ENCODE assay signal across 17 cellular contexts in the genomic region with DNA sequence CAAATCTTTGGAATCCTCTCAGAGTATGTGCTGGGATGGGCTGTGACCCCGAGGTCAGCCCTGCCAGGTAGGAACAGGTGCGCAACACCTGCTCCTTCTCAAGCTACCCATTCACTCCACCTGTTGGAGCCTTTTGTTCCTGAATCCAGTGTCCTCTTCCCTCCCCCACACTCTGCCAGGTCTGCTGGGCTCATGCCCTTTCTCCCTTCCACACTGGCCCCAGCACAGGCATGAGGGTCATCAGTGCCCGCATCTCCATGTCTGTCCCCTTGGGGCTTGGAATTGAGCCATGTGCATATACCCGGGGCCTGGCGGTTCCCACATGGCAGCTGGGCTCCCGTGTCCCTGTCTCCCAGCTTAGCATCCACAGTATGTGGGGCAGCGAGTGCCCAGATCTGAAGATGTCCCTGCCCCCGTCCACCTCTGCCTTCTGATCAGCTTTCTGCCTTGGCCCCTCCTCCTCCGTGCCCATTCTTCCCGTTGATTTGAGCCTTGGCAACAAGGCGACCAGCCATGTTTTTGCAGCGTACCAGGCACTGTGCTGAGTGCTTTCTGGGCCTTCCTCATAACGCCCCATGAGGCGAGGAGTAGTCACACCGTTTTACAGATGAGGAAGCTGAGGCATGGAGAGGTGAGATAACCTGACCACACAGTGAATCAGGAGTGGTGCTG.
DNase-seq lines count a peak whose midpoint lies in the region; TF ChIP-seq lines count a peak whose summit lies in the region.
"Had no signal": no experiment of that assay in that cellular context is flagged by ENCODE, and none has a peak within 500 bp of the region (broad histone marks: within the 10 kb centered on the region; RNA-seq: fewer than 3 reads in every experiment).

No MANE protein-coding gene starts in this region.

- DNase-seq in H7 (peak; percentile 58), NCI-H146 treated with DMSO at 0.1 percent for 48 hours (lab: John Stamatoyannopoulos, UW; ENCODE audit: unreplicated experiment) (peak; percentile 86), SK-N-SH (peak; percentile 85), osteoblast (ENCODE audit: insufficient read length, low spot score, missing footprints) (peak; percentile 57), NCI-H526 treated with DMSO at 0.1 percent for 48 hours (lab: John Stamatoyannopoulos, UW) (no peak), globus pallidus (ENCODE audit: low spot score) (no peak), HPDE6-E6E7 (ENCODE audit: extremely low spot score) (no peak)
- DNase-seq: activated naive CD8-positive, alpha-beta T cell treated with anti-CD3 and anti-CD28 coated beads, Interleukin-2, amount 10 ng/mL, durations not matched to agents 7 days and 5 days; Calu3; GF-D8; GOT3; ovary; stimulated activated naive B cell treated with anti-CD40 and anti-IgM and Interleukin-4, amounts not matched to agents 10 μg/mL and 1 μg/mL and 100 μg/mL, for 72 hours; T-helper 9 cell; tibial artery had no signal

- H3K9ac ChIP-seq in SK-N-SH, result no peak overlapping the region

- H3K9me3 ChIP-seq in SK-N-SH (no peaks in the 10 kb centered on the region), osteoblast (ENCODE audit: low read depth, low read length) (no peaks in the 10 kb centered on the region)
- H3K9me3 ChIP-seq: ovary, Peyer's patch, tibial artery had no signal

- H3F3A ChIP-seq in SK-N-SH (replicated peaks; ENCODE audit: insufficient read depth), result no peaks in the 10 kb centered on the region

- H3K27me3 ChIP-seq in H7 (ENCODE audit: control insufficient read depth, insufficient read depth, low read length) (no peaks in the 10 kb centered on the region), SK-N-SH (ENCODE audit: insufficient read depth) (no peaks in the 10 kb centered on the region), osteoblast (ENCODE audit: insufficient read depth, low read length) (no peaks in the 10 kb centered on the region)
- H3K27me3 ChIP-seq: ovary, Peyer's patch, tibial artery had no signal

- no peak overlapping the region for H3K4me3 ChIP-seq in H7 (ENCODE audit: insufficient read depth, low read depth, low read length)
- H3K4me3 ChIP-seq in SK-N-SH (ENCODE audit: low read depth in 2 of 2, low read length in 1 of 2), result no peak overlapping the region
- no peak overlapping the region for H3K4me3 ChIP-seq in osteoblast (ENCODE audit: insufficient read depth, low read length)
- H3K4me3 ChIP-seq: coronary artery, ovary, Peyer's patch, tibial artery had no signal

- no peaks in the 10 kb centered on the region; the same call in 1 of the 2 replicates for H3K36me3 ChIP-seq in H7 (replicated peaks; ENCODE audit: control insufficient read depth, insufficient read depth, low read length)
- H3K36me3 ChIP-seq in SK-N-SH (replicated peaks in 1 of 2; ENCODE audit: control insufficient read depth in 1 of 2, insufficient read depth in 2 of 2, low read length in 1 of 2), result no peaks in the 10 kb centered on the region
- H3K36me3 ChIP-seq in osteoblast (ENCODE audit: insufficient read depth, low read length), result no peaks in the 10 kb centered on the region
- H3K36me3 ChIP-seq: ovary, Peyer's patch, tibial artery had no signal

- TF ChIP-seq RAD21 in SK-N-SH (IDR thresholded peaks at IDR 0.05; ENCODE audit: low read length), result peak; percentile 27; the same call in 1 of the 2 replicates

- TF ChIP-seq EP300 in SK-N-SH (IDR thresholded peaks at IDR 0.05; ENCODE audit: borderline replicate concordance in 1 of 2, low read depth in 1 of 2, low read length in 1 of 2), result peak in 1 of 2 experiments; percentile 91; a peak in 2 of 4 replicates

- WGBS in SK-N-SH (ENCODE audit: low lambda C conversion rate), result 56% methylated on average over 14 of the region's 15 CpGs

- TF ChIP-seq CTCF in SK-N-SH (IDR thresholded peaks at IDR 0.05) (no peak), osteoblast (IDR thresholded peaks at IDR 0.05; ENCODE audit: extremely low read depth, low read depth, low read length) (no peak)

- POLR2A ChIA-PET in SK-N-SH (lab: Yijun Ruan, JAX), result interaction anchor here (0.7 to 1.3 kb wide), 4 partner anchors 14 to 106 kb away, joined by 3 to 5 read pairs (median 3); no protein-coding TSS in a partner anchor

- CTCF ChIA-PET in SK-N-SH (lab: Yijun Ruan, JAX), result interaction anchor here (0.9 to 7.8 kb wide), 9 partner anchors 9 to 114 kb away, joined by 3 to 59 read pairs (median 4); no protein-coding TSS in a partner anchor

- peaks cover 0 to 42% of the 10 kb centered on the region in 2 experiments; a peak in 2 of 4 replicates for H3K4me1 ChIP-seq in SK-N-SH (ENCODE audit: control insufficient read depth in 1 of 2, insufficient read depth in 2 of 2, low read depth in 1 of 2, low read length in 1 of 2)
- H3K4me1 ChIP-seq in osteoblast (ENCODE audit: insufficient read depth, low read length), result no peaks in the 10 kb centered on the region
- H3K4me1 ChIP-seq: tibial artery had no signal

- peak overlapping the region in 1 of 2 experiments; percentile 80; a peak in 2 of 4 replicates for H3K27ac ChIP-seq in SK-N-SH (ENCODE audit: low read depth in 2 of 2, low read length in 1 of 2)
- no peak overlapping the region for H3K27ac ChIP-seq in osteoblast (ENCODE audit: low read depth, low read length)
- H3K27ac ChIP-seq: coronary artery, ovary, Peyer's patch, tibial artery had no signal

- H3K79me2 ChIP-seq in SK-N-SH (ENCODE audit: insufficient read depth) (peaks cover 69% of the 10 kb centered on the region), osteoblast (ENCODE audit: insufficient read depth, low read length) (no peaks in the 10 kb centered on the region)

- peaks cover 26% of the 10 kb centered on the region; the same call in 1 of the 2 replicates for H4K20me1 ChIP-seq in SK-N-SH (ENCODE audit: insufficient read depth)
- H4K20me1 ChIP-seq in osteoblast (ENCODE audit: insufficient read depth, low read length), result peaks cover 4% of the 10 kb centered on the region

- H3K4me2 ChIP-seq in SK-N-SH, result no peak overlapping the region
- no peak overlapping the region for H3K4me2 ChIP-seq in osteoblast (ENCODE audit: insufficient read depth, low read length)

- H2AFZ ChIP-seq in SK-N-SH (ENCODE audit: low read depth) (no peak overlapping the region), osteoblast (ENCODE audit: low read length) (no peak overlapping the region)

- H3K9me2 ChIP-seq in SK-N-SH, result no peaks in the 10 kb centered on the region

TF ChIP-seq in SK-N-SH, 30 proteins besides CTCF, POLR2A, EP300 and RAD21 (continues in another document):
- TF ChIP-seq SMC3 (IDR thresholded peaks at IDR 0.05; ENCODE audit: low read depth, low read length) (peak; percentile 16; the same call in 1 of the 2 replicates), RCOR1 (IDR thresholded peaks at IDR 0.05; ENCODE audit: low read length) (peak; percentile 90), JUND (IDR thresholded peaks at IDR 0.05) (no peak), NRF1 (IDR thresholded peaks at IDR 0.05; ENCODE audit: low read depth, low read length) (no peak), NFIC (IDR thresholded peaks at IDR 0.05; ENCODE audit: borderline replicate concordance) (no peak), EZH2phosphoT487 (IDR thresholded peaks at IDR 0.05; ENCODE audit: borderline replicate concordance, low read depth) (no peak), RFX5 (IDR thresholded peaks at IDR 0.05; ENCODE audit: low read length) (no peak)
- TF ChIP-seq, protein P1, sequence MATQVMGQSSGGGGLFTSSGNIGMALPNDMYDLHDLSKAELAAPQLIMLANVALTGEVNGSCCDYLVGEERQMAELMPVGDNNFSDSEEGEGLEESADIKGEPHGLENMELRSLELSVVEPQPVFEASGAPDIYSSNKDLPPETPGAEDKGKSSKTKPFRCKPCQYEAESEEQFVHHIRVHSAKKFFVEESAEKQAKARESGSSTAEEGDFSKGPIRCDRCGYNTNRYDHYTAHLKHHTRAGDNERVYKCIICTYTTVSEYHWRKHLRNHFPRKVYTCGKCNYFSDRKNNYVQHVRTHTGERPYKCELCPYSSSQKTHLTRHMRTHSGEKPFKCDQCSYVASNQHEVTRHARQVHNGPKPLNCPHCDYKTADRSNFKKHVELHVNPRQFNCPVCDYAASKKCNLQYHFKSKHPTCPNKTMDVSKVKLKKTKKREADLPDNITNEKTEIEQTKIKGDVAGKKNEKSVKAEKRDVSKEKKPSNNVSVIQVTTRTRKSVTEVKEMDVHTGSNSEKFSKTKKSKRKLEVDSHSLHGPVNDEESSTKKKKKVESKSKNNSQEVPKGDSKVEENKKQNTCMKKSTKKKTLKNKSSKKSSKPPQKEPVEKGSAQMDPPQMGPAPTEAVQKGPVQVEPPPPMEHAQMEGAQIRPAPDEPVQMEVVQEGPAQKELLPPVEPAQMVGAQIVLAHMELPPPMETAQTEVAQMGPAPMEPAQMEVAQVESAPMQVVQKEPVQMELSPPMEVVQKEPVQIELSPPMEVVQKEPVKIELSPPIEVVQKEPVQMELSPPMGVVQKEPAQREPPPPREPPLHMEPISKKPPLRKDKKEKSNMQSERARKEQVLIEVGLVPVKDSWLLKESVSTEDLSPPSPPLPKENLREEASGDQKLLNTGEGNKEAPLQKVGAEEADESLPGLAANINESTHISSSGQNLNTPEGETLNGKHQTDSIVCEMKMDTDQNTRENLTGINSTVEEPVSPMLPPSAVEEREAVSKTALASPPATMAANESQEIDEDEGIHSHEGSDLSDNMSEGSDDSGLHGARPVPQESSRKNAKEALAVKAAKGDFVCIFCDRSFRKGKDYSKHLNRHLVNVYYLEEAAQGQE (IDR thresholded peaks at IDR 0.05; ENCODE audit: low read depth, low read length), result no peak
- TF ChIP-seq, protein P2, sequence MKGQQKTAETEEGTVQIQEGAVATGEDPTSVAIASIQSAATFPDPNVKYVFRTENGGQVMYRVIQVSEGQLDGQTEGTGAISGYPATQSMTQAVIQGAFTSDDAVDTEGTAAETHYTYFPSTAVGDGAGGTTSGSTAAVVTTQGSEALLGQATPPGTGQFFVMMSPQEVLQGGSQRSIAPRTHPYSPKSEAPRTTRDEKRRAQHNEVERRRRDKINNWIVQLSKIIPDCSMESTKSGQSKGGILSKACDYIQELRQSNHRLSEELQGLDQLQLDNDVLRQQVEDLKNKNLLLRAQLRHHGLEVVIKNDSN (IDR thresholded peaks at IDR 0.05; ENCODE audit: borderline replicate concordance, low read depth), result no peak
- TF ChIP-seq, protein P3, sequence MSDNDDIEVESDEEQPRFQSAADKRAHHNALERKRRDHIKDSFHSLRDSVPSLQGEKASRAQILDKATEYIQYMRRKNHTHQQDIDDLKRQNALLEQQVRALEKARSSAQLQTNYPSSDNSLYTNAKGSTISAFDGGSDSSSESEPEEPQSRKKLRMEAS (IDR thresholded peaks at IDR 0.05; ENCODE audit: low read depth), result no peak
- TF ChIP-seq, protein P4, sequence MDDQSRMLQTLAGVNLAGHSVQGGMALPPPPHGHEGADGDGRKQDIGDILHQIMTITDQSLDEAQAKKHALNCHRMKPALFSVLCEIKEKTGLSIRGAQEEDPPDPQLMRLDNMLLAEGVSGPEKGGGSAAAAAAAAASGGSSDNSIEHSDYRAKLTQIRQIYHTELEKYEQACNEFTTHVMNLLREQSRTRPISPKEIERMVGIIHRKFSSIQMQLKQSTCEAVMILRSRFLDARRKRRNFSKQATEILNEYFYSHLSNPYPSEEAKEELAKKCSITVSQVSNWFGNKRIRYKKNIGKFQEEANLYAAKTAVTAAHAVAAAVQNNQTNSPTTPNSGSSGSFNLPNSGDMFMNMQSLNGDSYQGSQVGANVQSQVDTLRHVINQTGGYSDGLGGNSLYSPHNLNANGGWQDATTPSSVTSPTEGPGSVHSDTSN (IDR thresholded peaks at IDR 0.05), result no peak

Comparison
In these comparisons a context has a peak if more than half of its experiments do, and no peak if none do; other contexts are left out.
1. DNase-seq: peak in H7 (single experiment), NCI-H146 treated with DMSO at 0.1 percent for 48 hours (single experiment), SK-N-SH (single experiment) and osteoblast (single experiment); none in NCI-H526 treated with DMSO at 0.1 percent for 48 hours (single experiment), globus pallidus (single experiment) and HPDE6-E6E7 (single experiment).